ENCODE assay signal across 17 cellular contexts in genomic region chr1:63329621-63330330, GRCh38. TPM values are rescaled to one million over a fixed set of nuclear protein-coding genes. Genes with fewer than 3 reads are reported as not detected.
DNase-seq lines count a peak whose midpoint lies in the region; ATAC-seq, FAIRE-seq and TF ChIP-seq lines count a peak whose summit lies in the region.
"Had no signal": no experiment of that assay in that cellular context is flagged by ENCODE, and none has a peak within 500 bp of the region (broad histone marks: within the 10 kb centered on the region; RNA-seq: fewer than 3 reads in every experiment).

No MANE protein-coding gene starts in this region.

- no TSS peak for BruUV-seq in K562 (replicated peaks; lab: Mats Ljungman, UMichigan)

- DNase-seq in stimulated activated naive CD8-positive, alpha-beta T cell treated with anti-CD3 and anti-CD28 coated beads, Interleukin-15, Interleukin-2, amounts not matched to agents 100 U/mL and 50 U/mL, for 24 hours = no peak
- no peak for DNase-seq in K562 (ENCODE audit: extremely low read depth in 1 of 4, low spot score in 3 of 4)
- peak; percentile 25 for DNase-seq in left kidney (ENCODE audit: low read depth, low spot score)
- no peak for DNase-seq in aorta
- DNase-seq in esophagus squamous epithelium (lab: John Stamatoyannopoulos, UW) = no peak
- no peak for DNase-seq in mucosa of descending colon
- DNase-seq: EL, NCI-H1417 treated with DMSO at 0.1 percent for 48 hours, SHP77, WERI-Rb-1 had no signal

- in situ Hi-C loops in K562 (cut with MboI) = no loop called here

- TF ChIP-seq CTCF in K562 (IDR thresholded peaks at IDR 0.05 in 2 of 3, conservative IDR thresholded peaks at IDR 0.05 in 1 of 3; ENCODE audit: insufficient read depth in 2 of 3, low read depth in 1 of 3, low read length in 3 of 3) = no peak
- no peak for TF ChIP-seq CTCF in esophagus squamous epithelium (IDR thresholded peaks at IDR 0.05)
- no peak for TF ChIP-seq CTCF in mucosa of descending colon (IDR thresholded peaks at IDR 0.05)

- TF ChIP-seq POLR2A in K562 (conservative IDR thresholded peaks at IDR 0.05) (no peak), esophagus squamous epithelium (IDR thresholded peaks at IDR 0.05) (no peak)

- H3K4me3 ChIP-seq in K562 (no peak overlapping the region), aorta (ENCODE audit: low read length in 2 of 2) (no peak overlapping the region), esophagus squamous epithelium (peak overlapping the region in 2 of 4 donors; percentile 6 to 35), mucosa of descending colon (no peak overlapping the region)

- peaks cover 34 to 48% of the 10 kb centered on the region in 2 experiments; a peak in 4 of 5 replicates for H3K27me3 ChIP-seq in K562 (ENCODE audit: control insufficient read depth in 2 of 2, insufficient read depth in 2 of 2, low read length in 2 of 2)
- H3K27me3 ChIP-seq in aorta (ENCODE audit: control insufficient read depth in 1 of 2, insufficient read depth in 2 of 2, low read length in 1 of 2) = peaks cover 0 to 5% of the 10 kb centered on the region in 2 donors
- peaks cover 0 to 100% (median 46%) of the 10 kb centered on the region in 4 donors for H3K27me3 ChIP-seq in esophagus squamous epithelium

- H3K4me1 Mint-ChIP-seq in stimulated activated naive CD8-positive, alpha-beta T cell treated with anti-CD3 and anti-CD28 coated beads, Interleukin-15, Interleukin-2, amounts not matched to agents 100 ng/mL and 50 ng/mL, for 24 hours (ENCODE audit: low read depth) = peaks cover 32% of the 10 kb centered on the region

- no peaks in the 10 kb centered on the region for H4K20me1 ChIP-seq in K562 (replicated peaks; ENCODE audit: control insufficient read depth, insufficient read depth, low read length)

- no peaks in the 10 kb centered on the region for H3K9me3 ChIP-seq in K562 (replicated peaks; ENCODE audit: control insufficient read depth, insufficient read depth, low read depth, low read length)
- peaks cover 3% of the 10 kb centered on the region for H3K9me3 ChIP-seq in aorta (ENCODE audit: control insufficient read depth, low read length)
- H3K9me3 ChIP-seq in esophagus squamous epithelium = no peaks in the 10 kb centered on the region
- no peaks in the 10 kb centered on the region for H3K9me3 ChIP-seq in mucosa of descending colon

- peak overlapping the region; percentile 17 for H3K27ac Mint-ChIP-seq in stimulated activated naive CD8-positive, alpha-beta T cell treated with anti-CD3 and anti-CD28 coated beads, Interleukin-15, Interleukin-2, amounts not matched to agents 100 ng/mL and 50 ng/mL, for 24 hours

- POLR2A ChIA-PET in K562 (lab: Yijun Ruan, JAX) = no interaction called here

- WGBS in K562 (ENCODE audit: insufficient coverage, low coverage, missing lambda C conversion rate) = 31% methylated on average over 35 of the region's 50 CpGs
- WGBS in aorta, 2 donors = 4 to 5% methylated on average over 43 to 50 of the region's 50 CpGs
- WGBS in esophagus squamous epithelium, 2 donors = 17 to 31% methylated on average over 11 to 22 of the region's 50 CpGs

- peaks cover 86% of the 10 kb centered on the region for H3K27me3 Mint-ChIP-seq in stimulated activated naive CD8-positive, alpha-beta T cell treated with anti-CD3 and anti-CD28 coated beads, Interleukin-15, Interleukin-2, amounts not matched to agents 100 ng/mL and 50 ng/mL, for 24 hours

- 0 out of 2 replicates have a peak overlapping the region, but pooled peaks have one; percentile 15 for H2AFZ ChIP-seq in K562 (ENCODE audit: low read depth, low read length)

- TF ChIP-seq RAD21 in K562 (CRISPR knock-in tag; conservative IDR thresholded peaks at IDR 0.05 in 1 of 2, IDR thresholded peaks at IDR 0.05 in 1 of 2) = no peak

- H3K9me1 ChIP-seq in K562 (ENCODE audit: control insufficient read depth, insufficient read depth, low read length) = no peaks in the 10 kb centered on the region

- 0 out of 4 replicates have a peak overlapping the region, but pooled peaks of 1 of the 2 experiments have one; percentile 17 for H3K9ac ChIP-seq in K562 (ENCODE audit: insufficient read depth in 1 of 2, low read depth in 2 of 2, low read length in 2 of 2)

- no peak overlapping the region for H3K4me2 ChIP-seq in K562 (ENCODE audit: insufficient read depth, low read length)

- H3K36me3 Mint-ChIP-seq in stimulated activated naive CD8-positive, alpha-beta T cell treated with anti-CD3 and anti-CD28 coated beads, Interleukin-15, Interleukin-2, amounts not matched to agents 100 ng/mL and 50 ng/mL, for 24 hours (ENCODE audit: low read depth) = peaks cover 19% of the 10 kb centered on the region

- H3K9me3 Mint-ChIP-seq in stimulated activated naive CD8-positive, alpha-beta T cell treated with anti-CD3 and anti-CD28 coated beads, Interleukin-15, Interleukin-2, amounts not matched to agents 100 ng/mL and 50 ng/mL, for 24 hours = peaks cover 14% of the 10 kb centered on the region

- no peak for FAIRE-seq in K562 (lab: Jason Lieb, UNC)
- FAIRE-seq: GM18507, H54, keratinocyte had no signal

- H3K79me2 ChIP-seq in K562 (ENCODE audit: control insufficient read depth, insufficient read depth, low read length) = no peaks in the 10 kb centered on the region

- no peak overlapping the region for H3K27ac ChIP-seq in K562 (ENCODE audit: extremely low read depth, low read depth, low read length)
- no peak overlapping the region for H3K27ac ChIP-seq in aorta (ENCODE audit: low read depth in 1 of 2, low read length in 2 of 2)
- H3K27ac ChIP-seq in esophagus squamous epithelium = no peak overlapping the region
- H3K27ac ChIP-seq: WERI-Rb-1 had no signal

- no peaks in the 10 kb centered on the region for H3K36me3 ChIP-seq in K562 (ENCODE audit: control insufficient read depth, insufficient read depth, low read length)
- H3K36me3 ChIP-seq in aorta (ENCODE audit: control insufficient read depth in 1 of 2, insufficient read depth in 2 of 2, low read length in 1 of 2) = no peaks in the 10 kb centered on the region
- H3K36me3 ChIP-seq in esophagus squamous epithelium = no peaks in the 10 kb centered on the region
- H3K36me3 ChIP-seq in mucosa of descending colon (ENCODE audit: low read depth) = no peaks in the 10 kb centered on the region
- H3K36me3 ChIP-seq: WERI-Rb-1 had no signal

- H3K4me1 ChIP-seq in K562 (replicated peaks in 1 of 2; ENCODE audit: control insufficient read depth in 2 of 2, insufficient read depth in 2 of 2, low read length in 2 of 2) = peaks cover 4 to 13% of the 10 kb centered on the region in 2 experiments; a peak in 3 of 5 replicates
- no peaks in the 10 kb centered on the region for H3K4me1 ChIP-seq in aorta (ENCODE audit: control insufficient read depth in 1 of 2, insufficient read depth in 2 of 2, low read length in 2 of 2)
- H3K4me1 ChIP-seq in esophagus squamous epithelium = peaks cover 0 to 27% (median 8%) of the 10 kb centered on the region in 3 donors
- H3K4me1 ChIP-seq in mucosa of descending colon (ENCODE audit: low read depth) = peaks cover 14% of the 10 kb centered on the region

- intact Hi-C loops in K562 (cut with micrococcal nuclease) = no loop called here
- intact Hi-C loops in aorta (cut with DNase I) = no loop called here
- intact Hi-C loops in esophagus squamous epithelium (cut with DNase I) = no loop called here
- intact Hi-C loops in mucosa of descending colon (cut with DNase I, micrococcal nuclease) = no loop called here

- H3K4me3 Mint-ChIP-seq in stimulated activated naive CD8-positive, alpha-beta T cell treated with anti-CD3 and anti-CD28 coated beads, Interleukin-15, Interleukin-2, amounts not matched to agents 100 ng/mL and 50 ng/mL, for 24 hours = no peak overlapping the region

- CTCF ChIA-PET in K562 (lab: Yijun Ruan, JAX; ENCODE audit: low intra/inter-chr PET ratio) = no interaction called here

- TF ChIP-seq EP300 in K562 (IDR thresholded peaks at IDR 0.05; ENCODE audit: low read length) = no peak

- no peak for ATAC-seq in stimulated activated naive CD8-positive, alpha-beta T cell treated with anti-CD3 and anti-CD28 coated beads, Interleukin-15, Interleukin-2, amounts not matched to agents 100 U/mL and 50 U/mL, for 24 hours
- ATAC-seq in K562 (no peak; the same call in none of the 3 replicates), aorta (ENCODE audit: low FRiP score) (peak; percentile 51), GM21825 (IDR thresholded peaks at IDR 0.05; ENCODE audit: unreplicated experiment) (no peak), mucosa of descending colon (no peak)

RNA-seq across cellular contexts. Expression of gene FOXD3, which starts 7.4 kb away (rescaled TPM):
- not detected in 2 replicates for total RNA-seq in K562 (2011; cell fraction: chromatin; rRNA removed; ENCODE audit: low replicate concordance)
- 0.39 and 0.50 TPM in 2 replicates for total RNA-seq in K562 (2011; cell fraction: nucleolus; rRNA removed)
- not detected in 2 replicates for total RNA-seq in K562 (2011; cell fraction: nucleoplasm; rRNA removed)
- total RNA-seq in K562 (2014; rRNA removed) (0.45 and 0.57 TPM in 2 replicates), K562 (2014; rRNA removed; fragmentation: Illumina TruSeq; extraction: Trizol) (0.07 TPM in 1 of 2 replicates, not detected in the other), K562 (2015; rRNA removed; fragmentation: Illumina TruSeq; extraction: Trizol) (not detected in 2 replicates), K562 (2021) (0.29 and 0.38 TPM in 2 replicates), aorta (1 to 10 TPM in 1 of 2 donors, under 1 TPM in 1; 0.52 to 1.7 TPM), esophagus squamous epithelium (under 1 TPM in 1 of 4 donors, not detected in 3; 0.76 TPM), mucosa of descending colon (1 to 10 TPM in 1 of 3 donors, under 1 TPM in 2; 0.14 to 5.0 (median 0.55) TPM)
- polyA plus RNA-seq in K562 (2011; rRNA removed) (0.06 and 0.11 TPM in 2 replicates), K562 (2014; fragmentation: Illumina TruSeq; extraction: Trizol) (not detected in 2 replicates), K562 (2014; fragmentation: Nextera tagmentation; extraction: Ambion mirVana) (under 1 TPM; 0.10 to 0.13 TPM), K562 (2014; rRNA removed) (0.07 and 0.19 TPM in 2 replicates), aorta (not detected)
- 0.12 and 0.24 TPM in 2 replicates for polyA plus RNA-seq in K562 (2011; cell fraction: cytosol; rRNA removed)
- 0.10 and 0.34 TPM in 2 replicates for polyA plus RNA-seq in K562 (2011; cell fraction: nucleus; rRNA removed)
- polyA plus RNA-seq in K562 (2012) = 0.49 and 1.6 TPM in 2 replicates
- polyA minus RNA-seq in K562 (2011; rRNA and poly(A)+ RNA removed) = not detected in 2 replicates
- not detected in 2 replicates for polyA minus RNA-seq in K562 (2011; cell fraction: cytosol; rRNA and poly(A)+ RNA removed)
- polyA minus RNA-seq in K562 (2011; cell fraction: nucleus; rRNA and poly(A)+ RNA removed) = 0.33 TPM in 1 of 2 replicates, not detected in the other
- total RNA-seq: subcutaneous adipose tissue had no signal
- polyA plus RNA-seq: BJ, keratinocyte had no signal

RNA-seq across cellular contexts. Expression of gene ALG6, which starts 37.7 kb away (rescaled TPM):
- 40.1 and 91.4 TPM in 2 replicates for total RNA-seq in K562 (2011; cell fraction: chromatin; rRNA removed; ENCODE audit: low replicate concordance)
- total RNA-seq in K562 (2011; cell fraction: nucleolus; rRNA removed) = 22.1 and 29.7 TPM in 2 replicates
- total RNA-seq in K562 (2011; cell fraction: nucleoplasm; rRNA removed) = 47.5 and 55.0 TPM in 2 replicates
- total RNA-seq in K562 (2014; rRNA removed) = 18.9 and 21.1 TPM in 2 replicates
- 25.4 and 28.0 TPM in 2 replicates for total RNA-seq in K562 (2014; rRNA removed; fragmentation: Illumina TruSeq; extraction: Trizol)
- 21.1 and 23.3 TPM in 2 replicates for total RNA-seq in K562 (2015; rRNA removed; fragmentation: Illumina TruSeq; extraction: Trizol)
- total RNA-seq in K562 (2021) = 14.6 and 16.9 TPM in 2 replicates
- polyA plus RNA-seq in K562 (2011; rRNA removed) = 22.8 and 35.7 TPM in 2 replicates
- 4.6 and 9.9 TPM in 2 replicates for polyA plus RNA-seq in K562 (2011; cell fraction: cytosol; rRNA removed)
- 28.0 and 34.6 TPM in 2 replicates for polyA plus RNA-seq in K562 (2011; cell fraction: nucleus; rRNA removed)
- polyA plus RNA-seq in K562 (2012) = 13.1 and 18.3 TPM in 2 replicates
- 16.3 and 18.9 TPM in 2 replicates for polyA plus RNA-seq in K562 (2014; fragmentation: Illumina TruSeq; extraction: Trizol)
- 10 to 100 TPM; 26.8 to 29.1 TPM for polyA plus RNA-seq in K562 (2014; fragmentation: Nextera tagmentation; extraction: Ambion mirVana)
- 16.0 and 21.9 TPM in 2 replicates for polyA plus RNA-seq in K562 (2014; rRNA removed)
- 26.1 and 32.9 TPM in 2 replicates for polyA minus RNA-seq in K562 (2011; rRNA and poly(A)+ RNA removed)
- polyA minus RNA-seq in K562 (2011; cell fraction: cytosol; rRNA and poly(A)+ RNA removed) = 6.6 and 7.6 TPM in 2 replicates
- polyA minus RNA-seq in K562 (2011; cell fraction: nucleus; rRNA and poly(A)+ RNA removed) = 28.1 and 43.3 TPM in 2 replicates
- total RNA-seq in aorta = 10 to 100 TPM in 1 of 2 donors, 1 to 10 TPM in 1; 7.9 to 11.0 TPM
- polyA plus RNA-seq in aorta = 1 to 10 TPM; 2.4 to 8.9 TPM
- total RNA-seq in esophagus squamous epithelium = 10 to 100 TPM in 3 of 4 donors, 1 to 10 TPM in 1; 6.8 to 16.5 (median 13.0) TPM
- total RNA-seq in mucosa of descending colon = 10 to 100 TPM in 2 of 3 donors, 1 to 10 TPM in 1; 9.2 to 14.5 (median 13.7) TPM
